In the genomic region with DNA sequence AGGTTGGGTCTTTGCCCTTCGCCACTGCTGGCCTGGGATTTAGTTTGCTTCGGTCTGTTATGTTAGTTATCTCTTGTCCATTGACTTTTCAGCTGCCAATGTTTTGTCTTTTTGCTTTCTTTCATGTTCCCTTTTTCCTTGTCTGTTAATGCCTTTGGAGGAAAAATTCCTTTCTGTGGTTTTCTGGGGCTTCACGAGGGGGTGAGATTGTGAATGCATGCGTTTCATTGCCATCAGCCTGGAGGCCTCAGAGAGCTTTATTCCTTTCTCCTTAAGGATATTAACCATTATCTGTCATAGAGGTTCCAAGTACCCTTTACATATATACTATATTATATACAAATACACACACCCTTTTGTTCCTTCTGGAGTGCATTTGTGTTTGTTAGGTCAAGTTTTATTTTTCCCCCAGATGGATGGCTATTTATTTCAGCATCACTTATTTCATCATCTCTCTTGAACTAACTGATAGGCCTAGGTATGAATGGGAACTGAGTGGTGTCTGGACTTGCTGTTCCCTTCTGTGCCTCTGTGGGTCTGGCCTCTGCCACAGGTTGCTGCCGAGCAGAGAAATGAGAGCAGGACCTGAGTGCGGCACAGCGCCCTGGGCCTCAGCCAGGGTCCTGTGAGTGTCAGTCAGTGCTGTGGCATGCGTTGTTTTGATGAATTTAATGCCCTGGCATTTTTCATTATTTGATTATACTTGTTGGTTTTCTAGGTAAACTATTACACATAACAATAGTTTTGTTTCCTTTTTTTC, we compare ENCODE assay signal across 16 cellular contexts.
A peak's percentile ranks its signal among the peaks of the same experiment; 100 is the strongest.
DNase-seq lines count a peak whose midpoint lies in the region; ATAC-seq and TF ChIP-seq lines count a peak whose summit lies in the region.
"Had no signal": no experiment of that assay in that cellular context is flagged by ENCODE, and none has a peak within 500 bp of the region (broad histone marks: within the 10 kb centered on the region; RNA-seq: fewer than 3 reads in every experiment).

No MANE protein-coding gene starts in this region.

- H3K27me3 Mint-ChIP-seq in activated CD4-positive, alpha-beta T cell treated with anti-CD3 and anti-CD28 coated beads, Interleukin-2, amount 10 ng/mL, durations not matched to agents 24 days and 14 days, result no peaks in the 10 kb centered on the region
- no peaks in the 10 kb centered on the region for H3K27me3 Mint-ChIP-seq in T-cell
- H3K27me3 Mint-ChIP-seq in activated naive CD8-positive, alpha-beta T cell treated with anti-CD3 and anti-CD28 coated beads for 36 hours, result no peaks in the 10 kb centered on the region
- H3K27me3 Mint-ChIP-seq in osteocyte (ENCODE audit: unreplicated experiment), result no peaks in the 10 kb centered on the region

- CTCF ChIA-PET in T-cell (lab: Charles Lee), result interaction anchor here in 1 of 2 donors (0.6 kb wide), 1 partner anchor 309 kb away, joined by 3 read pairs; no protein-coding TSS in a partner anchor

- peak overlapping the region; percentile 60 for H3K4me3 Mint-ChIP-seq in activated CD4-positive, alpha-beta T cell treated with anti-CD3 and anti-CD28 coated beads, Interleukin-2, amount 10 ng/mL, durations not matched to agents 24 days and 14 days
- peak overlapping the region; percentile 34 to 69 (median 49) for H3K4me3 Mint-ChIP-seq in T-cell
- H3K4me3 Mint-ChIP-seq in activated naive CD8-positive, alpha-beta T cell treated with anti-CD3 and anti-CD28 coated beads for 36 hours, result peak overlapping the region; percentile 9
- H3K4me3 Mint-ChIP-seq in osteocyte (ENCODE audit: unreplicated experiment), result no peak overlapping the region

- H3K9me3 Mint-ChIP-seq in activated CD4-positive, alpha-beta T cell treated with anti-CD3 and anti-CD28 coated beads, Interleukin-2, amount 10 ng/mL, durations not matched to agents 24 days and 14 days, result no peaks in the 10 kb centered on the region
- H3K9me3 Mint-ChIP-seq in T-cell (no peaks in the 10 kb centered on the region), osteocyte (ENCODE audit: unreplicated experiment) (no peaks in the 10 kb centered on the region)
- peaks cover 2% of the 10 kb centered on the region for H3K9me3 Mint-ChIP-seq in activated naive CD8-positive, alpha-beta T cell treated with anti-CD3 and anti-CD28 coated beads for 36 hours

- ATAC-seq in T-cell (replicated peaks in 1 of 4), result peak in 3 of 4 experiments; percentile 28 to 34 (median 30)
- ATAC-seq: left lung had no signal

- H3K27ac Mint-ChIP-seq in activated CD4-positive, alpha-beta T cell treated with anti-CD3 and anti-CD28 coated beads, Interleukin-2, amount 10 ng/mL, durations not matched to agents 24 days and 14 days, result peak overlapping the region; percentile 73
- H3K27ac Mint-ChIP-seq in T-cell (peak overlapping the region; percentile 89 to 93), osteocyte (ENCODE audit: unreplicated experiment) (no peak overlapping the region)
- peak overlapping the region; percentile 77 for H3K27ac Mint-ChIP-seq in activated naive CD8-positive, alpha-beta T cell treated with anti-CD3 and anti-CD28 coated beads for 36 hours

- TF ChIP-seq CTCF in osteocyte (IDR thresholded peaks at IDR 0.05), result no peak

- no peak for DNase-seq in activated CD4-positive, alpha-beta T cell treated with anti-CD3 and anti-CD28 coated beads, Interleukin-2, amount 10 ng/mL, durations not matched to agents 24 days and 14 days
- DNase-seq in activated CD4-positive, alpha-beta T cell treated with anti-CD3 and anti-CD28 coated beads, Interleukin-2, amount 50 U/mL, for 48 hours, result no peak
- DNase-seq in T-cell (no peak), osteocyte (ENCODE audit: extremely low spot score, unreplicated experiment) (peak; percentile 25), NCI-H1436 treated with DMSO at 0.1 percent for 48 hours (lab: John Stamatoyannopoulos, UW) (no peak), iPS-NIHi11 (ENCODE audit: low spot score) (no peak), NCI-H2029 treated with DMSO at 0.1 percent for 48 hours (lab: John Stamatoyannopoulos, UW) (no peak)
- DNase-seq in activated naive CD8-positive, alpha-beta T cell treated with anti-CD3 and anti-CD28 coated beads for 36 hours, result peak; percentile 33
- DNase-seq: activated CD4-positive, alpha-beta T cell treated with anti-CD3 and anti-CD28 coated beads, Interleukin-2, amount 50 U/mL, for 4 hours; central memory CD4-positive, alpha-beta T cell; effector memory CD4-positive, alpha-beta T cell; left lung; NCI-H187; NCI-H510A; SIG-M5; stomach had no signal

- peaks cover 62% of the 10 kb centered on the region for H3K4me1 Mint-ChIP-seq in activated CD4-positive, alpha-beta T cell treated with anti-CD3 and anti-CD28 coated beads, Interleukin-2, amount 10 ng/mL, durations not matched to agents 24 days and 14 days
- H3K4me1 Mint-ChIP-seq in T-cell (peaks cover 90 to 94% (median 91%) of the 10 kb centered on the region in 3 donors), osteocyte (ENCODE audit: unreplicated experiment) (peaks cover 17% of the 10 kb centered on the region)
- H3K4me1 Mint-ChIP-seq in activated naive CD8-positive, alpha-beta T cell treated with anti-CD3 and anti-CD28 coated beads for 36 hours, result peaks cover 83% of the 10 kb centered on the region

- POLR2A ChIA-PET in T-cell (lab: Charles Lee), result no interaction called here

- no peaks in the 10 kb centered on the region for H3K36me3 Mint-ChIP-seq in activated CD4-positive, alpha-beta T cell treated with anti-CD3 and anti-CD28 coated beads, Interleukin-2, amount 10 ng/mL, durations not matched to agents 24 days and 14 days (ENCODE audit: low read depth)
- H3K36me3 Mint-ChIP-seq in T-cell, result no peaks in the 10 kb centered on the region
- H3K36me3 Mint-ChIP-seq in activated naive CD8-positive, alpha-beta T cell treated with anti-CD3 and anti-CD28 coated beads for 36 hours, result peaks cover 6% of the 10 kb centered on the region
- H3K36me3 Mint-ChIP-seq in osteocyte (ENCODE audit: unreplicated experiment), result no peaks in the 10 kb centered on the region

- intact Hi-C loops in activated CD4-positive, alpha-beta T cell treated with anti-CD3 and anti-CD28 coated beads, Interleukin-2, amount 10 ng/mL, durations not matched to agents 24 days and 14 days (cut with micrococcal nuclease), result no loop called here

Comparison
In these comparisons a context has a peak if more than half of its experiments do, and no peak if none do; other contexts are left out.
1. DNase-seq: peak in activated naive CD8-positive, alpha-beta T cell treated with anti-CD3 and anti-CD28 coated beads for 36 hours (single experiment) and osteocyte (single experiment); none in activated CD4-positive, alpha-beta T cell treated with anti-CD3 and anti-CD28 coated beads, Interleukin-2, amount 10 ng/mL, durations not matched to agents 24 days and 14 days (single experiment), activated CD4-positive, alpha-beta T cell treated with anti-CD3 and anti-CD28 coated beads, Interleukin-2, amount 50 U/mL, for 48 hours (0 of 2), T-cell (0 of 34), NCI-H1436 treated with DMSO at 0.1 percent for 48 hours (single experiment), iPS-NIHi11 (single experiment) and NCI-H2029 treated with DMSO at 0.1 percent for 48 hours (single experiment).